ENCODE assay signal across 9 cellular contexts in the genomic region with DNA sequence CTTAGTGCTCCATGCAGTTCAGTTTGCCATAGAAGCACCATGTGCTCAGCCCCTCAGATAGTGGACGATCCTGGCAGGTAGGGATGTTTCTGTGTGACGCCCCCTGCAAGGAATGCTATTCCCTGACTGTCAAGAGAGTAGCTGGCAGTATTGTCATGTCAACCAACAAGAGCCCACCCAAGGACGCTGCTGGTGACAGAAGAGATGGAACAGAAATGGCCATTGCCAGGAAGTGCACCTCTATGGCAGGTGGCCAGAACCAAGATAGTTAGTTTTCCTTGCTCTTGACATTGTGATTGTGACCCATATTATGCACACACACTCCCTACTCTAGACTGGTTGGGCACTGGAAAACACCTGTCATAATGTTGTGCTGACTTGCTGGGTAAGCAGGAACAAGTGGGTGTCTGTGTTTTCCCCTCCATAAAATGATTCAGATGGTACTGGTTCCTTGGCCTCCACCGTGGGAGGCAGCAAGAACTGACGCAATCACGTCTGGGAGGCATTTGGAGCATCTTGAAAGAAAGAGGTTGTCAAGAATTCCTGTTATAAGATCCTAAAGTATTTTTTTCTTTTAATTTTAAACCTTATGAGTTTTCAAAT.
DNase-seq lines count a peak whose midpoint lies in the region; ATAC-seq, FAIRE-seq and TF ChIP-seq lines count a peak whose summit lies in the region.
"Had no signal": no experiment of that assay in that cellular context is flagged by ENCODE, and none has a peak within 500 bp of the region (broad histone marks: within the 10 kb centered on the region; RNA-seq: fewer than 3 reads in every experiment).

No MANE protein-coding gene starts in this region.

- no peak for TF ChIP-seq CTCF in astrocyte of the cerebellum (IDR thresholded peaks at IDR 0.05; ENCODE audit: low read depth, low read length, missing control alignments)
- no peak for TF ChIP-seq CTCF in ovary (IDR thresholded peaks at IDR 0.05)
- TF ChIP-seq CTCF in gastrocnemius medialis (IDR thresholded peaks at IDR 0.05 in 4 of 5, conservative IDR thresholded peaks at IDR 0.05 in 1 of 5), result no peak

- WGBS in ovary, 3 donors, result 45 to 50% (median 48%) methylated on average over 6 of the region's 6 CpGs

- peak overlapping the region in 3 of 7 donors; percentile 53 to 79 (median 65) for H3K4me3 Mint-ChIP-seq in CD8-positive, alpha-beta memory T cell

- H3K27ac Mint-ChIP-seq in CD8-positive, alpha-beta memory T cell, result peak overlapping the region; percentile 25 to 96 (median 83)

- POLR2A ChIA-PET in CD8-positive, alpha-beta memory T cell (lab: Charles Lee), result interaction anchor here (0.6 kb wide), 1 partner anchor 861 kb away, joined by 3 read pairs; no protein-coding TSS in a partner anchor

- no peaks in the 10 kb centered on the region for H3K27me3 ChIP-seq in CD8-positive, alpha-beta memory T cell (ENCODE audit: insufficient read depth, low read length, poor library complexity, severe bottlenecking)
- H3K27me3 ChIP-seq in ovary (no peaks in the 10 kb centered on the region), gastrocnemius medialis (no peaks in the 10 kb centered on the region)

- ATAC-seq in HG03280 (IDR thresholded peaks at IDR 0.05; ENCODE audit: unreplicated experiment) (no peak), gastrocnemius medialis (no peak)

- no peaks in the 10 kb centered on the region for H3K9me3 ChIP-seq in CD8-positive, alpha-beta memory T cell (ENCODE audit: low read length)
- H3K9me3 ChIP-seq in ovary (no peaks in the 10 kb centered on the region), gastrocnemius medialis (no peaks in the 10 kb centered on the region)

- no peaks in the 10 kb centered on the region for H3K36me3 ChIP-seq in CD8-positive, alpha-beta memory T cell (ENCODE audit: insufficient read depth, low read length)
- H3K36me3 ChIP-seq in ovary (no peaks in the 10 kb centered on the region), gastrocnemius medialis (no peaks in the 10 kb centered on the region)

- in situ Hi-C loops in astrocyte of the cerebellum (cut with HindIII; ENCODE audit: low sequenced_read_pairs), result no loop called here
- in situ Hi-C loops in gastrocnemius medialis (cut with MboI; ENCODE audit: low sequenced_read_pairs in 4 of 4), result no loop called here

- no peak overlapping the region for H3K27ac ChIP-seq in CD8-positive, alpha-beta memory T cell (ENCODE audit: low read depth, low read length)
- H3K27ac ChIP-seq in ovary (peak overlapping the region in 1 of 2 donors; percentile 9), gastrocnemius medialis (peak overlapping the region in 2 of 4 donors; percentile 41 to 45)

- TF ChIP-seq POLR2A in ovary (IDR thresholded peaks at IDR 0.05) (no peak), gastrocnemius medialis (IDR thresholded peaks at IDR 0.05) (no peak)

- peaks cover 0 to 1% (median 0%) of the 10 kb centered on the region in 3 donors for H3K36me3 Mint-ChIP-seq in CD8-positive, alpha-beta memory T cell

- peaks cover 47% of the 10 kb centered on the region for H3K4me1 ChIP-seq in CD8-positive, alpha-beta memory T cell (ENCODE audit: insufficient read depth, low read length)
- H3K4me1 ChIP-seq in ovary (ENCODE audit: insufficient read depth) (peaks cover 3% of the 10 kb centered on the region), gastrocnemius medialis (no peaks in the 10 kb centered on the region)

- no peak for FAIRE-seq in RCC 7860 (lab: Jason Lieb, UNC)

- no peak overlapping the region for H3K4me3 ChIP-seq in CD8-positive, alpha-beta memory T cell (ENCODE audit: low read length)
- no peak overlapping the region for H3K4me3 ChIP-seq in astrocyte of the cerebellum (ENCODE audit: low read depth, low read length)
- H3K4me3 ChIP-seq in ovary, result no peak overlapping the region
- H3K4me3 ChIP-seq in gastrocnemius medialis, result no peak overlapping the region

- peak in 2 of 5 donors; percentile 7 to 37 for DNase-seq in CD8-positive, alpha-beta memory T cell
- DNase-seq in RCC 7860 (ENCODE audit: low spot score) (peak; percentile 3), astrocyte of the cerebellum (ENCODE audit: low read depth) (peak; percentile 2), ovary (peak; percentile 32 to 55 (median 44)), gastrocnemius medialis (no peak), HUDEP-2 (lab: John Stamatoyannopoulos, UW; ENCODE audit: unreplicated experiment in 76 of 76) (no peak), nucleus accumbens (lab: John Stamatoyannopoulos, UW) (no peak)
- DNase-seq: MV-4-11 had no signal

- peaks cover 31 to 51% (median 45%) of the 10 kb centered on the region in 3 donors for H3K4me1 Mint-ChIP-seq in CD8-positive, alpha-beta memory T cell

- TF ChIP-seq EP300 in ovary (IDR thresholded peaks at IDR 0.05), result no peak

- CTCF ChIA-PET in CD8-positive, alpha-beta memory T cell (lab: Charles Lee), result interaction anchor here (1.3 kb wide), 1 partner anchor 25 kb away, joined by 3 read pairs; no protein-coding TSS in a partner anchor

- H3K27me3 Mint-ChIP-seq in CD8-positive, alpha-beta memory T cell, result peaks cover 0 to 17% of the 10 kb centered on the region in 2 donors

- H3K9me3 Mint-ChIP-seq in CD8-positive, alpha-beta memory T cell, result peaks cover 0 to 7% (median 0%) of the 10 kb centered on the region in 5 donors

- intact Hi-C loops in ovary (cut with DNase I) (loop anchor here in 1 of 4 donors (10.0 kb wide), 1 partner anchor 56 kb away; no protein-coding TSS in a partner anchor), gastrocnemius medialis (cut with DNase I; ENCODE audit: low total_unique reads) (no loop called here)

Comparison
In these comparisons a context has a peak if more than half of its experiments do, and no peak if none do; other contexts are left out.
1. DNase-seq: peak in RCC 7860 (single experiment), astrocyte of the cerebellum (single experiment) and ovary (5 of 5); none in gastrocnemius medialis (0 of 2), HUDEP-2 (0 of 76) and nucleus accumbens (0 of 56).